Comparison of ENCODE assay signal across 1 cellular context in the genomic region with DNA sequence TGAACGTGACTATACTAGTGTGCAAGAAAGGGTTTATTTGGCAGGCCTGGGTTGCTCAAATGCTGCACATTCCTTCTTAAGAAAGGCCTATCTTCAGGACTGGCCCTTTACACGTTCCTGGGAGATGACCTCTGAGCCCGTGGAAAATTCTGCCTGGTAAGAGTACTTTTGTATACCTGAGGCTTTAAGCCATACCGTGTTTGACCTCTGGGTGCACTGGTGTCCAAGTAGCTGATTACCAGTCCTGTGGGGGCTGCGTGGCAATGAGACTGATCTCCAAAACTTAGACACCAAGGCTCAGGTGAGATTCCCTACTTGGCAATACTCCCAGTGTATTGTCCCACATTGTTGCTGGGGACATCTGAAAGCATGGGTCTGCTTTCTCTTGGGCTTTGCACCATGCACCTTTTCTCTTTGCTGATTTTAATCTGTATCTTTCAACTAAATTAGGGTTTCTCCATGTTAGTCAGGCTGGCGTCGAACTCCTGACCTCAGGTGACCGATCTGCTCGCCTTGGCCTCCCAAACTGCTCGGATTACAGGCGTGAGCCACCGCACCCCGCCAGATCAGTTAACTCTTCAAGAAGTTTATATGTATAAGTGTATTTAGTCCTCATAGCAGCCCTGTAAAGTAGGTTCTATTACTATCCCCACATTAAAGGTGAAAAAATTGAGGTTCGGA.
TF ChIP-seq lines count a peak whose summit lies in the region.

No MANE protein-coding gene starts in this region.

TF ChIP-seq in HepG2, 621 proteins besides CTCF, POLR2A, EP300 and RAD21 (continued from another document):
- TF ChIP-seq, protein P1, sequence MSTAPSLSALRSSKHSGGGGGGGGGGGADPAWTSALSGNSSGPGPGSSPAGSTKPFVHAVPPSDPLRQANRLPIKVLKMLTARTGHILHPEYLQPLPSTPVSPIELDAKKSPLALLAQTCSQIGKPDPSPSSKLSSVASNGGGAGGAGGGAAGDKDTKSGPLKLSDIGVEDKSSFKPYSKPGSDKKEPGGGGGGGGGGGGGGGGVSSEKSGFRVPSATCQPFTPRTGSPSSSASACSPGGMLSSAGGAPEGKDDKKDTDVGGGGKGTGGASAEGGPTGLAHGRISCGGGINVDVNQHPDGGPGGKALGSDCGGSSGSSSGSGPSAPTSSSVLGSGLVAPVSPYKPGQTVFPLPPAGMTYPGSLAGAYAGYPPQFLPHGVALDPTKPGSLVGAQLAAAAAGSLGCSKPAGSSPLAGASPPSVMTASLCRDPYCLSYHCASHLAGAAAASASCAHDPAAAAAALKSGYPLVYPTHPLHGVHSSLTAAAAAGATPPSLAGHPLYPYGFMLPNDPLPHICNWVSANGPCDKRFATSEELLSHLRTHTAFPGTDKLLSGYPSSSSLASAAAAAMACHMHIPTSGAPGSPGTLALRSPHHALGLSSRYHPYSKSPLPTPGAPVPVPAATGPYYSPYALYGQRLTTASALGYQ (CRISPR knock-in tag; IDR thresholded peaks at IDR 0.05): no peak
- TF ChIP-seq BHLHE40 (IDR thresholded peaks at IDR 0.05; ENCODE audit: low read length): peak; percentile 17; the same call in 1 of the 2 replicates
- no peak for TF ChIP-seq MED13 (CRISPR knock-in tag; IDR thresholded peaks at IDR 0.05)
- TF ChIP-seq, protein P2, sequence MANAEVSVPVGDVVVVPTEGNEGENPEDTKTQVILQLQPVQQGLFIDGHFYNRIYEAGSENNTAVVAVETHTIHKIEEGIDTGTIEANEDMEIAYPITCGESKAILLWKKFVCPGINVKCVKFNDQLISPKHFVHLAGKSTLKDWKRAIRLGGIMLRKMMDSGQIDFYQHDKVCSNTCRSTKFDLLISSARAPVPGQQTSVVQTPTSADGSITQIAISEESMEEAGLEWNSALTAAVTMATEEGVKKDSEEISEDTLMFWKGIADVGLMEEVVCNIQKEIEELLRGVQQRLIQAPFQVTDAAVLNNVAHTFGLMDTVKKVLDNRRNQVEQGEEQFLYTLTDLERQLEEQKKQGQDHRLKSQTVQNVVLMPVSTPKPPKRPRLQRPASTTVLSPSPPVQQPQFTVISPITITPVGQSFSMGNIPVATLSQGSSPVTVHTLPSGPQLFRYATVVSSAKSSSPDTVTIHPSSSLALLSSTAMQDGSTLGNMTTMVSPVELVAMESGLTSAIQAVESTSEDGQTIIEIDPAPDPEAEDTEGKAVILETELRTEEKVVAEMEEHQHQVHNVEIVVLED (CRISPR knock-in tag; IDR thresholded peaks at IDR 0.05; ENCODE audit: borderline replicate concordance): no peak; the same call in 1 of the 2 replicates
- TF ChIP-seq MXI1 (IDR thresholded peaks at IDR 0.05; ENCODE audit: borderline replicate concordance, low read depth, low read length): no peak
- TF ChIP-seq, protein P3, sequence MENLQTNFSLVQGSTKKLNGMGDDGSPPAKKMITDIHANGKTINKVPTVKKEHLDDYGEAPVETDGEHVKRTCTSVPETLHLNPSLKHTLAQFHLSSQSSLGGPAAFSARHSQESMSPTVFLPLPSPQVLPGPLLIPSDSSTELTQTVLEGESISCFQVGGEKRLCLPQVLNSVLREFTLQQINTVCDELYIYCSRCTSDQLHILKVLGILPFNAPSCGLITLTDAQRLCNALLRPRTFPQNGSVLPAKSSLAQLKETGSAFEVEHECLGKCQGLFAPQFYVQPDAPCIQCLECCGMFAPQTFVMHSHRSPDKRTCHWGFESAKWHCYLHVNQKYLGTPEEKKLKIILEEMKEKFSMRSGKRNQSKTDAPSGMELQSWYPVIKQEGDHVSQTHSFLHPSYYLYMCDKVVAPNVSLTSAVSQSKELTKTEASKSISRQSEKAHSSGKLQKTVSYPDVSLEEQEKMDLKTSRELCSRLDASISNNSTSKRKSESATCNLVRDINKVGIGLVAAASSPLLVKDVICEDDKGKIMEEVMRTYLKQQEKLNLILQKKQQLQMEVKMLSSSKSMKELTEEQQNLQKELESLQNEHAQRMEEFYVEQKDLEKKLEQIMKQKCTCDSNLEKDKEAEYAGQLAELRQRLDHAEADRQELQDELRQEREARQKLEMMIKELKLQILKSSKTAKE (CRISPR knock-in tag; IDR thresholded peaks at IDR 0.05; ENCODE audit: borderline replicate concordance): no peak
- no peak for TF ChIP-seq ZNF33B (CRISPR knock-in tag; IDR thresholded peaks at IDR 0.05)
- TF ChIP-seq, protein P4, sequence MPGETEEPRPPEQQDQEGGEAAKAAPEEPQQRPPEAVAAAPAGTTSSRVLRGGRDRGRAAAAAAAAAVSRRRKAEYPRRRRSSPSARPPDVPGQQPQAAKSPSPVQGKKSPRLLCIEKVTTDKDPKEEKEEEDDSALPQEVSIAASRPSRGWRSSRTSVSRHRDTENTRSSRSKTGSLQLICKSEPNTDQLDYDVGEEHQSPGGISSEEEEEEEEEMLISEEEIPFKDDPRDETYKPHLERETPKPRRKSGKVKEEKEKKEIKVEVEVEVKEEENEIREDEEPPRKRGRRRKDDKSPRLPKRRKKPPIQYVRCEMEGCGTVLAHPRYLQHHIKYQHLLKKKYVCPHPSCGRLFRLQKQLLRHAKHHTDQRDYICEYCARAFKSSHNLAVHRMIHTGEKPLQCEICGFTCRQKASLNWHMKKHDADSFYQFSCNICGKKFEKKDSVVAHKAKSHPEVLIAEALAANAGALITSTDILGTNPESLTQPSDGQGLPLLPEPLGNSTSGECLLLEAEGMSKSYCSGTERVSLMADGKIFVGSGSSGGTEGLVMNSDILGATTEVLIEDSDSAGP (CRISPR knock-in tag; IDR thresholded peaks at IDR 0.05; ENCODE audit: borderline replicate concordance): peak; percentile 26; the same call in 1 of the 2 replicates
- TF ChIP-seq HMG20B (CRISPR knock-in tag; conservative IDR thresholded peaks at IDR 0.05): no peak
- 0 out of 2 replicates have a peak, but pooled peaks have one; percentile 25 for TF ChIP-seq HHEX (CRISPR knock-in tag; IDR thresholded peaks at IDR 0.05)
- TF ChIP-seq ZNF446 (CRISPR knock-in tag; IDR thresholded peaks at IDR 0.05): no peak
- TF ChIP-seq ZMAT3 (CRISPR knock-in tag; conservative IDR thresholded peaks at IDR 0.05): no peak
- no peak for TF ChIP-seq MAF1 (CRISPR knock-in tag; IDR thresholded peaks at IDR 0.05; ENCODE audit: borderline replicate concordance)
- no peak for TF ChIP-seq SALL2 (CRISPR knock-in tag; IDR thresholded peaks at IDR 0.05)
- no peak for TF ChIP-seq ZBTB8A (CRISPR knock-in tag; IDR thresholded peaks at IDR 0.05; ENCODE audit: borderline replicate concordance, low read depth)
- no peak for TF ChIP-seq PAF1 (CRISPR knock-in tag; IDR thresholded peaks at IDR 0.05)
- no peak for TF ChIP-seq ZNF30 (CRISPR knock-in tag; IDR thresholded peaks at IDR 0.05)
- TF ChIP-seq, protein P5, sequence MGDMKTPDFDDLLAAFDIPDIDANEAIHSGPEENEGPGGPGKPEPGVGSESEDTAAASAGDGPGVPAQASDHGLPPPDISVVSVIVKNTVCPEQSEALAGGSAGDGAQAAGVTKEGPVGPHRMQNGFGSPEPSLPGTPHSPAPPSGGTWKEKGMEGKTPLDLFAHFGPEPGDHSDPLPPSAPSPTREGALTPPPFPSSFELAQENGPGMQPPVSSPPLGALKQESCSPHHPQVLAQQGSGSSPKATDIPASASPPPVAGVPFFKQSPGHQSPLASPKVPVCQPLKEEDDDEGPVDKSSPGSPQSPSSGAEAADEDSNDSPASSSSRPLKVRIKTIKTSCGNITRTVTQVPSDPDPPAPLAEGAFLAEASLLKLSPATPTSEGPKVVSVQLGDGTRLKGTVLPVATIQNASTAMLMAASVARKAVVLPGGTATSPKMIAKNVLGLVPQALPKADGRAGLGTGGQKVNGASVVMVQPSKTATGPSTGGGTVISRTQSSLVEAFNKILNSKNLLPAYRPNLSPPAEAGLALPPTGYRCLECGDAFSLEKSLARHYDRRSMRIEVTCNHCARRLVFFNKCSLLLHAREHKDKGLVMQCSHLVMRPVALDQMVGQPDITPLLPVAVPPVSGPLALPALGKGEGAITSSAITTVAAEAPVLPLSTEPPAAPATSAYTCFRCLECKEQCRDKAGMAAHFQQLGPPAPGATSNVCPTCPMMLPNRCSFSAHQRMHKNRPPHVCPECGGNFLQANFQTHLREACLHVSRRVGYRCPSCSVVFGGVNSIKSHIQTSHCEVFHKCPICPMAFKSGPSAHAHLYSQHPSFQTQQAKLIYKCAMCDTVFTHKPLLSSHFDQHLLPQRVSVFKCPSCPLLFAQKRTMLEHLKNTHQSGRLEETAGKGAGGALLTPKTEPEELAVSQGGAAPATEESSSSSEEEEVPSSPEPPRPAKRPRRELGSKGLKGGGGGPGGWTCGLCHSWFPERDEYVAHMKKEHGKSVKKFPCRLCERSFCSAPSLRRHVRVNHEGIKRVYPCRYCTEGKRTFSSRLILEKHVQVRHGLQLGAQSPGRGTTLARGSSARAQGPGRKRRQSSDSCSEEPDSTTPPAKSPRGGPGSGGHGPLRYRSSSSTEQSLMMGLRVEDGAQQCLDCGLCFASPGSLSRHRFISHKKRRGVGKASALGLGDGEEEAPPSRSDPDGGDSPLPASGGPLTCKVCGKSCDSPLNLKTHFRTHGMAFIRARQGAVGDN (CRISPR knock-in tag; IDR thresholded peaks at IDR 0.05): peak; percentile 52
- no peak for TF ChIP-seq ZNF589 (CRISPR knock-in tag; conservative IDR thresholded peaks at IDR 0.05)
- no peak for TF ChIP-seq DNMT3B (CRISPR knock-in tag; conservative IDR thresholded peaks at IDR 0.05)
- TF ChIP-seq, protein P6, sequence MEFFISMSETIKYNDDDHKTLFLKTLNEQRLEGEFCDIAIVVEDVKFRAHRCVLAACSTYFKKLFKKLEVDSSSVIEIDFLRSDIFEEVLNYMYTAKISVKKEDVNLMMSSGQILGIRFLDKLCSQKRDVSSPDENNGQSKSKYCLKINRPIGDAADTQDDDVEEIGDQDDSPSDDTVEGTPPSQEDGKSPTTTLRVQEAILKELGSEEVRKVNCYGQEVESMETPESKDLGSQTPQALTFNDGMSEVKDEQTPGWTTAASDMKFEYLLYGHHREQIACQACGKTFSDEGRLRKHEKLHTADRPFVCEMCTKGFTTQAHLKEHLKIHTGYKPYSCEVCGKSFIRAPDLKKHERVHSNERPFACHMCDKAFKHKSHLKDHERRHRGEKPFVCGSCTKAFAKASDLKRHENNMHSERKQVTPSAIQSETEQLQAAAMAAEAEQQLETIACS (CRISPR knock-in tag; IDR thresholded peaks at IDR 0.05): no peak
- no peak for TF ChIP-seq GZF1 (CRISPR knock-in tag; IDR thresholded peaks at IDR 0.05)
- no peak for TF ChIP-seq ZNF282 (IDR thresholded peaks at IDR 0.05; ENCODE audit: partially characterized antibody)
- no peak for TF ChIP-seq AGO1 (IDR thresholded peaks at IDR 0.05; ENCODE audit: low read depth, low read length, poor library complexity, severe bottlenecking)
- TF ChIP-seq, protein P7, sequence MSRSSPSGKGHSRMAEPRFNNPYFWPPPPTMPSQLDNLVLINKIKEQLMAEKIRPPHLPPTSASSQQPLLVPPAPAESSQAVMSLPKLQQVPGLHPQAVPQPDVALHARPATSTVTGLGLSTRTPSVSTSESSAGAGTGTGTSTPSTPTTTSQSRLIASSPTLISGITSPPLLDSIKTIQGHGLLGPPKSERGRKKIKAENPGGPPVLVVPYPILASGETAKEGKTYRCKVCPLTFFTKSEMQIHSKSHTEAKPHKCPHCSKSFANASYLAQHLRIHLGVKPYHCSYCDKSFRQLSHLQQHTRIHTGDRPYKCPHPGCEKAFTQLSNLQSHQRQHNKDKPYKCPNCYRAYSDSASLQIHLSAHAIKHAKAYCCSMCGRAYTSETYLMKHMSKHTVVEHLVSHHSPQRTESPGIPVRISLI (CRISPR knock-in tag; IDR thresholded peaks at IDR 0.05; ENCODE audit: borderline replicate concordance): no peak
- TF ChIP-seq ZNF629 (CRISPR knock-in tag; conservative IDR thresholded peaks at IDR 0.05): no peak
- no peak; the same call in 1 of the 2 replicates for TF ChIP-seq KDM6A (CRISPR knock-in tag; IDR thresholded peaks at IDR 0.05; ENCODE audit: low read depth)
- TF ChIP-seq HOXA7 (CRISPR knock-in tag; IDR thresholded peaks at IDR 0.05): no peak
- TF ChIP-seq ZFX (CRISPR knock-in tag; IDR thresholded peaks at IDR 0.05; ENCODE audit: low read depth): peak; percentile 43; the same call in 1 of the 2 replicates
- TF ChIP-seq MXD4 (CRISPR knock-in tag; IDR thresholded peaks at IDR 0.05): no peak
- no peak for TF ChIP-seq RFX1 (IDR thresholded peaks at IDR 0.05)
- TF ChIP-seq TSC22D2 (CRISPR knock-in tag; IDR thresholded peaks at IDR 0.05; ENCODE audit: borderline replicate concordance): no peak
- TF ChIP-seq, protein P8, sequence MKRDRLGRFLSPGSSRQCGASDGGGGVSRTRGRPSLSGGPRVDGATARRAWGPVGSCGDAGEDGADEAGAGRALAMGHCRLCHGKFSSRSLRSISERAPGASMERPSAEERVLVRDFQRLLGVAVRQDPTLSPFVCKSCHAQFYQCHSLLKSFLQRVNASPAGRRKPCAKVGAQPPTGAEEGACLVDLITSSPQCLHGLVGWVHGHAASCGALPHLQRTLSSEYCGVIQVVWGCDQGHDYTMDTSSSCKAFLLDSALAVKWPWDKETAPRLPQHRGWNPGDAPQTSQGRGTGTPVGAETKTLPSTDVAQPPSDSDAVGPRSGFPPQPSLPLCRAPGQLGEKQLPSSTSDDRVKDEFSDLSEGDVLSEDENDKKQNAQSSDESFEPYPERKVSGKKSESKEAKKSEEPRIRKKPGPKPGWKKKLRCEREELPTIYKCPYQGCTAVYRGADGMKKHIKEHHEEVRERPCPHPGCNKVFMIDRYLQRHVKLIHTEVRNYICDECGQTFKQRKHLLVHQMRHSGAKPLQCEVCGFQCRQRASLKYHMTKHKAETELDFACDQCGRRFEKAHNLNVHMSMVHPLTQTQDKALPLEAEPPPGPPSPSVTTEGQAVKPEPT (CRISPR knock-in tag; IDR thresholded peaks at IDR 0.05; ENCODE audit: low read depth): no peak
- no peak for TF ChIP-seq TARDBP (CRISPR knock-in tag; IDR thresholded peaks at IDR 0.05)
- TF ChIP-seq HOXA9 (CRISPR knock-in tag; IDR thresholded peaks at IDR 0.05; ENCODE audit: borderline replicate concordance): no peak
- TF ChIP-seq TBP (CRISPR knock-in tag; IDR thresholded peaks at IDR 0.05): no peak
- no peak for TF ChIP-seq FLYWCH1 (CRISPR knock-in tag; IDR thresholded peaks at IDR 0.05)
- no peak for TF ChIP-seq ZFP36L1 (CRISPR knock-in tag; IDR thresholded peaks at IDR 0.05)
- TF ChIP-seq, protein P9, sequence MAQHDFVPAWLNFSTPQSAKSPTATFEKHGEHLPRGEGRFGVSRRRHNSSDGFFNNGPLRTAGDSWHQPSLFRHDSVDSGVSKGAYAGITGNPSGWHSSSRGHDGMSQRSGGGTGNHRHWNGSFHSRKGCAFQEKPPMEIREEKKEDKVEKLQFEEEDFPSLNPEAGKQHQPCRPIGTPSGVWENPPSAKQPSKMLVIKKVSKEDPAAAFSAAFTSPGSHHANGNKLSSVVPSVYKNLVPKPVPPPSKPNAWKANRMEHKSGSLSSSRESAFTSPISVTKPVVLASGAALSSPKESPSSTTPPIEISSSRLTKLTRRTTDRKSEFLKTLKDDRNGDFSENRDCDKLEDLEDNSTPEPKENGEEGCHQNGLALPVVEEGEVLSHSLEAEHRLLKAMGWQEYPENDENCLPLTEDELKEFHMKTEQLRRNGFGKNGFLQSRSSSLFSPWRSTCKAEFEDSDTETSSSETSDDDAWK (CRISPR knock-in tag; IDR thresholded peaks at IDR 0.05): no peak
- no peak for TF ChIP-seq ZEB1 (IDR thresholded peaks at IDR 0.05; ENCODE audit: insufficient replicate concordance, low read depth)
- peak; percentile 80 for TF ChIP-seq SALL1 (CRISPR knock-in tag; IDR thresholded peaks at IDR 0.05)
- TF ChIP-seq ARNT (IDR thresholded peaks at IDR 0.05): no peak
- TF ChIP-seq, protein P10, sequence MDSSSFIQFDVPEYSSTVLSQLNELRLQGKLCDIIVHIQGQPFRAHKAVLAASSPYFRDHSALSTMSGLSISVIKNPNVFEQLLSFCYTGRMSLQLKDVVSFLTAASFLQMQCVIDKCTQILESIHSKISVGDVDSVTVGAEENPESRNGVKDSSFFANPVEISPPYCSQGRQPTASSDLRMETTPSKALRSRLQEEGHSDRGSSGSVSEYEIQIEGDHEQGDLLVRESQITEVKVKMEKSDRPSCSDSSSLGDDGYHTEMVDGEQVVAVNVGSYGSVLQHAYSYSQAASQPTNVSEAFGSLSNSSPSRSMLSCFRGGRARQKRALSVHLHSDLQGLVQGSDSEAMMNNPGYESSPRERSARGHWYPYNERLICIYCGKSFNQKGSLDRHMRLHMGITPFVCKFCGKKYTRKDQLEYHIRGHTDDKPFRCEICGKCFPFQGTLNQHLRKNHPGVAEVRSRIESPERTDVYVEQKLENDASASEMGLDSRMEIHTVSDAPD (CRISPR knock-in tag; IDR thresholded peaks at IDR 0.05): no peak
